Comparison of ENCODE assay signal across 1 cellular context in the genomic region with DNA sequence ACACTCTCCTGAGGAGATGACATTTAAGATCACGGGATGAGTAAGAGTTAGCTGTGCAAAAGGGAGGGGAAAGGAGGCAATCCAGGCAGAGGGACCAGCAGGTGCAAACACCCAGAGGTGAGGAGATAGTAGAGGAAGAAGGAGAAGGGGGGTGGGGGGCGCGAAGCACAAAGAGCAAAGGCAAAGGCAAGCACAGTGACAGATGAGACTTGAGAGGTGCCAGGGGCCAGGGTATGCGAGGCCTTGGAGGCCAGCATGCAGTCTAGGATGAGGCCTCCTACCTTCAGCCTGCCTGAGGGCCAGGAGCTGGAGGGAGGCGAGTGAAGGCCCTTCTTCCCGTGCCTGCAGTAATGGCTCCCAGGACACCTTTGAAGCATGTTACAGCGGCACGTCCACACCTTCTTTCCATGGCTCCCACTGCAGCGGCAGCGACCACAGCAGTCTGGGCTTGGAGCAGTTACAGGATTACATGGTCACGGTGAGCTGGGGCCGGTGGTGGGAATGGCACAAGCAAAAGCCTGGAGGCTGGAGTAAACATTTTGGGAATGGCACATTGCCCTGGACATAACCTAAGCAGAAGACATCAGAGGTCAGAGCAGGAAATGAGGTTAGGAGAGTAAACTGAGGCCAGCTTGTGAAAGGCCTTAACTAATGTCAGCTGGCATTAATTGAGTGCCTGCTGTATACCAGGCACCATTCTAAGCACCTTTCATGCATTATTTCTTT.
A peak's percentile ranks its signal among the peaks of the same experiment; 100 is the strongest.
TF ChIP-seq lines count a peak whose summit lies in the region.

No MANE protein-coding gene starts in this region.

TF ChIP-seq in HepG2, 621 proteins besides CTCF, POLR2A, EP300 and RAD21 (continued from another document):
- TF ChIP-seq TFE3 (CRISPR knock-in tag; IDR thresholded peaks at IDR 0.05) (no peak), KDM5B (CRISPR knock-in tag; IDR thresholded peaks at IDR 0.05; ENCODE audit: borderline replicate concordance) (peak; percentile 77; the same call in 1 of the 2 replicates), MIER2 (CRISPR knock-in tag; IDR thresholded peaks at IDR 0.05) (0 out of 2 replicates have a peak, but pooled peaks have one; percentile 60), XRCC5 (optimal IDR thresholded peaks at IDR 0.05; ENCODE audit: low read length) (peak; percentile 92), PRDM15 (CRISPR knock-in tag; IDR thresholded peaks at IDR 0.05) (peak; percentile 100), ZSCAN29 (CRISPR knock-in tag; conservative IDR thresholded peaks at IDR 0.05) (peak; percentile 84; the same call in 1 of the 2 replicates), HDAC1 (CRISPR knock-in tag; IDR thresholded peaks at IDR 0.05) (peak; percentile 44; the same call in 1 of the 2 replicates), MTF1 (CRISPR knock-in tag; IDR thresholded peaks at IDR 0.05) (no peak), ZBTB38 (CRISPR knock-in tag; IDR thresholded peaks at IDR 0.05) (peak; percentile 71; the same call in 1 of the 2 replicates), LCORL (IDR thresholded peaks at IDR 0.05) (no peak), LCORL (CRISPR knock-in tag; IDR thresholded peaks at IDR 0.05) (peak; percentile 33; the same call in 1 of the 2 replicates), ZNF264 (CRISPR knock-in tag; IDR thresholded peaks at IDR 0.05) (no peak), ZNF550 (CRISPR knock-in tag; IDR thresholded peaks at IDR 0.05; ENCODE audit: borderline replicate concordance) (peak; percentile 94; the same call in 1 of the 2 replicates), ZNF782 (CRISPR knock-in tag; IDR thresholded peaks at IDR 0.05; ENCODE audit: borderline replicate concordance) (0 out of 2 replicates have a peak, but pooled peaks have one; percentile 43), MTA1 (CRISPR knock-in tag; IDR thresholded peaks at IDR 0.05; ENCODE audit: borderline replicate concordance) (peak; percentile 61; the same call in 1 of the 2 replicates), ZMYM3 (CRISPR knock-in tag; IDR thresholded peaks at IDR 0.05) (peak; percentile 94), ZNF788 (CRISPR knock-in tag; IDR thresholded peaks at IDR 0.05; ENCODE audit: borderline replicate concordance) (peak; percentile 68; the same call in 1 of the 2 replicates), NR2F6 (IDR thresholded peaks at IDR 0.05) (no peak), NR2F6 (CRISPR knock-in tag; IDR thresholded peaks at IDR 0.05) (peak; percentile 20; the same call in 1 of the 2 replicates), KAT8 (CRISPR knock-in tag; IDR thresholded peaks at IDR 0.05) (0 out of 2 replicates have a peak, but pooled peaks have one; percentile 42), ZBTB34 (CRISPR knock-in tag; IDR thresholded peaks at IDR 0.05) (no peak)
- TF ChIP-seq, protein P1, sequence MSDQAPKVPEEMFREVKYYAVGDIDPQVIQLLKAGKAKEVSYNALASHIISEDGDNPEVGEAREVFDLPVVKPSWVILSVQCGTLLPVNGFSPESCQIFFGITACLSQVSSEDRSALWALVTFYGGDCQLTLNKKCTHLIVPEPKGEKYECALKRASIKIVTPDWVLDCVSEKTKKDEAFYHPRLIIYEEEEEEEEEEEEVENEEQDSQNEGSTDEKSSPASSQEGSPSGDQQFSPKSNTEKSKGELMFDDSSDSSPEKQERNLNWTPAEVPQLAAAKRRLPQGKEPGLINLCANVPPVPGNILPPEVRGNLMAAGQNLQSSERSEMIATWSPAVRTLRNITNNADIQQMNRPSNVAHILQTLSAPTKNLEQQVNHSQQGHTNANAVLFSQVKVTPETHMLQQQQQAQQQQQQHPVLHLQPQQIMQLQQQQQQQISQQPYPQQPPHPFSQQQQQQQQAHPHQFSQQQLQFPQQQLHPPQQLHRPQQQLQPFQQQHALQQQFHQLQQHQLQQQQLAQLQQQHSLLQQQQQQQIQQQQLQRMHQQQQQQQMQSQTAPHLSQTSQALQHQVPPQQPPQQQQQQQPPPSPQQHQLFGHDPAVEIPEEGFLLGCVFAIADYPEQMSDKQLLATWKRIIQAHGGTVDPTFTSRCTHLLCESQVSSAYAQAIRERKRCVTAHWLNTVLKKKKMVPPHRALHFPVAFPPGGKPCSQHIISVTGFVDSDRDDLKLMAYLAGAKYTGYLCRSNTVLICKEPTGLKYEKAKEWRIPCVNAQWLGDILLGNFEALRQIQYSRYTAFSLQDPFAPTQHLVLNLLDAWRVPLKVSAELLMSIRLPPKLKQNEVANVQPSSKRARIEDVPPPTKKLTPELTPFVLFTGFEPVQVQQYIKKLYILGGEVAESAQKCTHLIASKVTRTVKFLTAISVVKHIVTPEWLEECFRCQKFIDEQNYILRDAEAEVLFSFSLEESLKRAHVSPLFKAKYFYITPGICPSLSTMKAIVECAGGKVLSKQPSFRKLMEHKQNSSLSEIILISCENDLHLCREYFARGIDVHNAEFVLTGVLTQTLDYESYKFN (CRISPR knock-in tag; conservative IDR thresholded peaks at IDR 0.05): peak; percentile 39; the same call in 1 of the 2 replicates
- TF ChIP-seq, protein P2, sequence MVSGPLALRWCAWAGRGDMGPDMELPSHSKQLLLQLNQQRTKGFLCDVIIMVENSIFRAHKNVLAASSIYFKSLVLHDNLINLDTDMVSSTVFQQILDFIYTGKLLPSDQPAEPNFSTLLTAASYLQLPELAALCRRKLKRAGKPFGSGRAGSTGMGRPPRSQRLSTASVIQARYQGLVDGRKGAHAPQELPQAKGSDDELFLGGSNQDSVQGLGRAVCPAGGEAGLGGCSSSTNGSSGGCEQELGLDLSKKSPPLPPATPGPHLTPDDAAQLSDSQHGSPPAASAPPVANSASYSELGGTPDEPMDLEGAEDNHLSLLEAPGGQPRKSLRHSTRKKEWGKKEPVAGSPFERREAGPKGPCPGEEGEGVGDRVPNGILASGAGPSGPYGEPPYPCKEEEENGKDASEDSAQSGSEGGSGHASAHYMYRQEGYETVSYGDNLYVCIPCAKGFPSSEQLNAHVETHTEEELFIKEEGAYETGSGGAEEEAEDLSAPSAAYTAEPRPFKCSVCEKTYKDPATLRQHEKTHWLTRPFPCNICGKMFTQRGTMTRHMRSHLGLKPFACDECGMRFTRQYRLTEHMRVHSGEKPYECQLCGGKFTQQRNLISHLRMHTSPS (CRISPR knock-in tag; IDR thresholded peaks at IDR 0.05; ENCODE audit: low read depth): 0 out of 2 replicates have a peak, but pooled peaks have one; percentile 41
- TF ChIP-seq, protein P3, sequence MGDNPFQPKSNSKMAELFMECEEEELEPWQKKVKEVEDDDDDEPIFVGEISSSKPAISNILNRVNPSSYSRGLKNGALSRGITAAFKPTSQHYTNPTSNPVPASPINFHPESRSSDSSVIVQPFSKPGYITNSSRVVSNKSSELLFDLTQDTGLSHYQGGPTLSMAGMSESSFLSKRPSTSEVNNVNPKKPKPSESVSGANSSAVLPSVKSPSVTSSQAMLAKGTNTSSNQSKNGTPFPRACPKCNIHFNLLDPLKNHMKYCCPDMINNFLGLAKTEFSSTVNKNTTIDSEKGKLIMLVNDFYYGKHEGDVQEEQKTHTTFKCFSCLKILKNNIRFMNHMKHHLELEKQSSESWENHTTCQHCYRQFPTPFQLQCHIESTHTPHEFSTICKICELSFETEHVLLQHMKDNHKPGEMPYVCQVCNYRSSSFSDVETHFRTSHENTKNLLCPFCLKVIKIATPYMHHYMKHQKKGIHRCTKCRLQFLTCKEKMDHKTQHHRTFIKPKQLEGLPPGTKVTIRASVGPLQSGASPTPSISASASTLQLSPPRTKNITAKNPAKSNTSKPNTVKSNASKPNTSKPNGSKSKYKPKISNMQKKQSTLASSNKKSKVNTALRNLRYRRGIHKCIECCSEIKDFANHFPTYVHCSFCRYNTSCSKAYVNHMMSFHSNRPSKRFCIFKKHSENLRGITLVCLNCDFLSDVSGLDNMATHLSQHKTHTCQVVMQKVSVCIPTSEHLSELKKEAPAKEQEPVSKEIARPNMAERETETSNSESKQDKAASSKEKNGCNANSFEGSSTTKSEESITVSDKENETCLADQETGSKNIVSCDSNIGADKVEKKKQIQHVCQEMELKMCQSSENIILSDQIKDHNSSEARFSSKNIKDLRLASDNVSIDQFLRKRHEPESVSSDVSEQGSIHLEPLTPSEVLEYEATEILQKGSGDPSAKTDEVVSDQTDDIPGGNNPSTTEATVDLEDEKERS (CRISPR knock-in tag; IDR thresholded peaks at IDR 0.05): peak; percentile 79; the same call in 1 of the 2 replicates
